In genomic region chr15:51727141-51727897, GRCh38 we compare ENCODE assay signal across 10 cellular contexts. TPM values are rescaled to one million over a fixed set of nuclear protein-coding genes. Genes with fewer than 3 reads are reported as not detected.
DNase-seq lines count a peak whose midpoint lies in the region; ATAC-seq, FAIRE-seq and TF ChIP-seq lines count a peak whose summit lies in the region.
"Had no signal": no experiment of that assay in that cellular context is flagged by ENCODE, and none has a peak within 500 bp of the region (broad histone marks: within the 10 kb centered on the region; RNA-seq: fewer than 3 reads in every experiment).

No MANE protein-coding gene starts in this region.

- no peaks in the 10 kb centered on the region for H3K36me3 ChIP-seq in endothelial cell of umbilical vein (ENCODE audit: control insufficient read depth in 2 of 2, extremely low read depth in 1 of 2, insufficient read depth in 2 of 2, low read length in 2 of 2)
- no peaks in the 10 kb centered on the region for H3K36me3 ChIP-seq in smooth muscle cell (ENCODE audit: low read depth)
- H3K36me3 ChIP-seq: SJSA1 had no signal

- H3K9ac ChIP-seq in endothelial cell of umbilical vein (replicated peaks; ENCODE audit: extremely low read depth, insufficient read depth, low read length) (no peak overlapping the region), smooth muscle cell (ENCODE audit: low read depth) (peak overlapping the region; percentile 60)

- no peak for TF ChIP-seq CTCF in endothelial cell of umbilical vein (IDR thresholded peaks at IDR 0.05; ENCODE audit: extremely low read depth in 1 of 2, insufficient read depth in 1 of 2, low read depth in 1 of 2, low read length in 2 of 2)
- TF ChIP-seq CTCF in smooth muscle cell (IDR thresholded peaks at IDR 0.05; ENCODE audit: borderline replicate concordance, insufficient read depth, poor library complexity, severe bottlenecking): peak; percentile 37

- no peak overlapping the region for H3K27ac Mint-ChIP-seq in activated naive CD4-positive, alpha-beta T cell treated with anti-CD3 and anti-CD28 coated beads for 36 hours

- H3K4me3 Mint-ChIP-seq in activated naive CD4-positive, alpha-beta T cell treated with anti-CD3 and anti-CD28 coated beads for 36 hours: no peak overlapping the region

- H3K4me2 ChIP-seq in endothelial cell of umbilical vein (ENCODE audit: insufficient read depth, low read length): no peak overlapping the region
- H3K4me2 ChIP-seq in smooth muscle cell: peak overlapping the region; percentile 56

- H3K4me3 ChIP-seq in endothelial cell of umbilical vein (replicated peaks in 1 of 3; ENCODE audit: insufficient read depth in 1 of 3, low read depth in 1 of 3, low read length in 3 of 3): no peak overlapping the region
- H3K4me3 ChIP-seq in smooth muscle cell: no peak overlapping the region
- H3K4me3 ChIP-seq: SJSA1 had no signal

- H3K4me1 ChIP-seq in endothelial cell of umbilical vein (ENCODE audit: control insufficient read depth, extremely low read depth, insufficient read depth, low read length) (no peaks in the 10 kb centered on the region), smooth muscle cell (ENCODE audit: low read depth) (peaks cover 21% of the 10 kb centered on the region)

- no peaks in the 10 kb centered on the region for H3K9me3 ChIP-seq in endothelial cell of umbilical vein (replicated peaks; ENCODE audit: control insufficient read depth, insufficient read depth, low read length)
- H3K9me3 ChIP-seq in smooth muscle cell (replicated peaks; ENCODE audit: low read depth): no peaks in the 10 kb centered on the region
- H3K9me3 ChIP-seq: SJSA1 had no signal

- H3K27ac ChIP-seq in endothelial cell of umbilical vein (ENCODE audit: insufficient read depth, low read depth, low read length): no peak overlapping the region
- H3K27ac ChIP-seq in smooth muscle cell (ENCODE audit: low read depth): peak overlapping the region; percentile 85
- H3K27ac ChIP-seq: SJSA1 had no signal

- 25% methylated on average over 4 of the region's 4 CpGs for WGBS in smooth muscle cell (ENCODE audit: low lambda C conversion rate)

- dilution Hi-C loops in endothelial cell of umbilical vein (cut with MboI; ENCODE audit: extremely low pct_ligation_motif_present, low sequenced_read_pairs): no loop called here

- DNase-seq in activated naive CD4-positive, alpha-beta T cell treated with anti-CD3 and anti-CD28 coated beads for 36 hours: peak; percentile 58
- DNase-seq in activated naive CD4-positive, alpha-beta T cell treated with Interleukin-2 at 50 U/mL for 16 hours: no peak
- DNase-seq in LHCN-M2 (ENCODE audit: low read depth): peak; percentile 22
- no peak for DNase-seq in endothelial cell of umbilical vein (ENCODE audit: low read depth, low spot score)
- no peak for DNase-seq in smooth muscle cell (lab: John Stamatoyannopoulos, UW; ENCODE audit: unreplicated experiment)
- no peak for DNase-seq in NCI-H2227 (lab: John Stamatoyannopoulos, UW; ENCODE audit: unreplicated experiment)
- DNase-seq in occipital lobe (lab: John Stamatoyannopoulos, UW): no peak

- peak; percentile 52 for FAIRE-seq in endothelial cell of umbilical vein (lab: Jason Lieb, UNC)

- no peaks in the 10 kb centered on the region for H3K9me1 ChIP-seq in endothelial cell of umbilical vein (replicated peaks; ENCODE audit: control insufficient read depth, extremely low read depth, insufficient read depth, low read length)

- no peak for TF ChIP-seq POLR2A in endothelial cell of umbilical vein (IDR thresholded peaks at IDR 0.05; ENCODE audit: low read depth, low read length)

- peaks cover 60% of the 10 kb centered on the region for H3K4me1 Mint-ChIP-seq in activated naive CD4-positive, alpha-beta T cell treated with anti-CD3 and anti-CD28 coated beads for 36 hours (ENCODE audit: low read depth)

- H3K36me3 Mint-ChIP-seq in activated naive CD4-positive, alpha-beta T cell treated with anti-CD3 and anti-CD28 coated beads for 36 hours (ENCODE audit: low read depth): peaks cover 6% of the 10 kb centered on the region

- H3K27me3 ChIP-seq in endothelial cell of umbilical vein (ENCODE audit: control insufficient read depth in 2 of 2, insufficient read depth in 2 of 2, low read length in 2 of 2) (no peaks in the 10 kb centered on the region), smooth muscle cell (ENCODE audit: low read depth) (no peaks in the 10 kb centered on the region)
- H3K27me3 ChIP-seq: SJSA1 had no signal

- intact Hi-C loops in activated naive CD4-positive, alpha-beta T cell treated with anti-CD3 and anti-CD28 coated beads for 36 hours (cut with micrococcal nuclease): loop anchor here (2.0 kb wide), 4 partner anchors 47 to 105 kb away; partner anchors contain the start of genes DMXL2 and SCG3
- intact Hi-C loops in endothelial cell of umbilical vein (cut with micrococcal nuclease): no loop called here

- no peaks in the 10 kb centered on the region for H4K20me1 ChIP-seq in endothelial cell of umbilical vein (replicated peaks; ENCODE audit: control insufficient read depth, extremely low read depth, insufficient read depth, low read length)
- no peaks in the 10 kb centered on the region for H4K20me1 ChIP-seq in smooth muscle cell (ENCODE audit: low read depth)

- no peaks in the 10 kb centered on the region for H3K9me3 Mint-ChIP-seq in activated naive CD4-positive, alpha-beta T cell treated with anti-CD3 and anti-CD28 coated beads for 36 hours

- H3F3A ChIP-seq in smooth muscle cell (ENCODE audit: low read depth): peaks cover 32% of the 10 kb centered on the region

- H3K79me2 ChIP-seq in endothelial cell of umbilical vein (ENCODE audit: control insufficient read depth, insufficient read depth, low read length) (no peaks in the 10 kb centered on the region), smooth muscle cell (ENCODE audit: low read depth) (no peaks in the 10 kb centered on the region)

- POLR2A ChIA-PET in endothelial cell of umbilical vein (lab: Charles Lee): no interaction called here

- CTCF ChIA-PET in activated naive CD4-positive, alpha-beta T cell treated with anti-CD3 and anti-CD28 coated beads for 36 hours (lab: Charles Lee): interaction anchor here (0.6 to 1.4 kb wide), 2 partner anchors 17 to 32 kb away, joined by 3 read pairs; no protein-coding TSS in a partner anchor
- CTCF ChIA-PET in endothelial cell of umbilical vein (lab: Charles Lee): interaction anchor here (1.8 kb wide), 1 partner anchor 10 kb away, joined by 4 read pairs; the partner anchor contains the start of gene LYSMD2

- no peaks in the 10 kb centered on the region for H3K27me3 Mint-ChIP-seq in activated naive CD4-positive, alpha-beta T cell treated with anti-CD3 and anti-CD28 coated beads for 36 hours (ENCODE audit: low read depth)

- no peak overlapping the region for H2AFZ ChIP-seq in endothelial cell of umbilical vein (ENCODE audit: low read depth, low read length)
- no peak overlapping the region for H2AFZ ChIP-seq in smooth muscle cell (ENCODE audit: low read depth)

- ATAC-seq in GM21717 (IDR thresholded peaks at IDR 0.05; ENCODE audit: unreplicated experiment): no peak

- BruUV-seq in endothelial cell of umbilical vein (replicated peaks; lab: Mats Ljungman, UMichigan): no TSS peak

TF ChIP-seq in endothelial cell of umbilical vein, 7 proteins besides CTCF, POLR2A, EP300 and RAD21 (continues in another document):
- no peak for TF ChIP-seq POLR2AphosphoS5 (IDR thresholded peaks at IDR 0.05; ENCODE audit: insufficient read depth, low read depth, low read length)
- no peak for TF ChIP-seq EZH2 (IDR thresholded peaks at IDR 0.05; ENCODE audit: borderline replicate concordance, low read depth, low read length, severe bottlenecking)

RNA-seq across cellular contexts. Expression of gene LYSMD2, which starts 10.1 kb away (rescaled TPM):
- total RNA-seq in activated naive CD4-positive, alpha-beta T cell treated with anti-CD3 and anti-CD28 coated beads for 36 hours: 10 to 100 TPM; 14.5 to 16.8 TPM
- total RNA-seq in LHCN-M2 (2014; rRNA removed): 4.2 and 4.7 TPM in 2 replicates
- polyA plus RNA-seq in LHCN-M2 (2012): 2.0 TPM
- total RNA-seq in endothelial cell of umbilical vein: 8.0 and 8.2 TPM in 2 replicates
- polyA plus RNA-seq in endothelial cell of umbilical vein: 4.3 and 6.2 TPM in 2 replicates
- 8.7 and 9.0 TPM in 2 replicates for polyA plus RNA-seq in endothelial cell of umbilical vein (2011; cell fraction: cytosol; rRNA removed)
- polyA plus RNA-seq in endothelial cell of umbilical vein (2011; cell fraction: nucleus; rRNA removed): 3.7 and 3.8 TPM in 2 replicates
- polyA plus RNA-seq in endothelial cell of umbilical vein (2012): 5.3 and 7.8 TPM in 2 replicates
- 1.0 and 1.2 TPM in 2 replicates for polyA minus RNA-seq in endothelial cell of umbilical vein
- 5.6 TPM for polyA minus RNA-seq in endothelial cell of umbilical vein (2011; cell fraction: cytosol; rRNA and poly(A)+ RNA removed)
- polyA minus RNA-seq in endothelial cell of umbilical vein (2011; cell fraction: nucleus; rRNA and poly(A)+ RNA removed): 1.3 and 1.5 TPM in 2 replicates
- total RNA-seq in smooth muscle cell: 2.7 and 3.6 TPM in 2 replicates
- polyA plus RNA-seq in smooth muscle cell: 1.1 and 2.6 TPM in 2 replicates
- 21.8 TPM for total RNA-seq in occipital lobe

RNA-seq across cellular contexts. Expression of gene TMOD2, which starts 24.1 kb away (rescaled TPM):
- total RNA-seq in activated naive CD4-positive, alpha-beta T cell treated with anti-CD3 and anti-CD28 coated beads for 36 hours: 1 to 10 TPM; 6.4 to 6.8 TPM
- total RNA-seq in LHCN-M2 (2014; rRNA removed): 5.0 and 5.8 TPM in 2 replicates
- polyA plus RNA-seq in LHCN-M2 (2012): 1.5 TPM
- total RNA-seq in endothelial cell of umbilical vein: 2.5 and 2.7 TPM in 2 replicates
- 0.32 and 0.46 TPM in 2 replicates for polyA plus RNA-seq in endothelial cell of umbilical vein
- polyA plus RNA-seq in endothelial cell of umbilical vein (2011; cell fraction: cytosol; rRNA removed): 0.34 and 0.41 TPM in 2 replicates
- polyA plus RNA-seq in endothelial cell of umbilical vein (2011; cell fraction: nucleus; rRNA removed): 1.0 and 1.1 TPM in 2 replicates
- 1.4 and 2.1 TPM in 2 replicates for polyA plus RNA-seq in endothelial cell of umbilical vein (2012)
- polyA minus RNA-seq in endothelial cell of umbilical vein: 0.87 and 1.1 TPM in 2 replicates
- not detected for polyA minus RNA-seq in endothelial cell of umbilical vein (2011; cell fraction: cytosol; rRNA and poly(A)+ RNA removed)
- polyA minus RNA-seq in endothelial cell of umbilical vein (2011; cell fraction: nucleus; rRNA and poly(A)+ RNA removed): 0.87 and 1.2 TPM in 2 replicates
- 4.2 and 7.8 TPM in 2 replicates for total RNA-seq in smooth muscle cell
- 1.5 and 1.7 TPM in 2 replicates for polyA plus RNA-seq in smooth muscle cell
- total RNA-seq in occipital lobe: 241 TPM

RNA-seq across cellular contexts. Expression of gene SCG3, which starts 46.0 kb away (rescaled TPM):
- not detected for total RNA-seq in activated naive CD4-positive, alpha-beta T cell treated with anti-CD3 and anti-CD28 coated beads for 36 hours
- not detected in 2 replicates for total RNA-seq in LHCN-M2 (2014; rRNA removed)
- polyA plus RNA-seq in LHCN-M2 (2012): not detected
- not detected in 2 replicates for total RNA-seq in endothelial cell of umbilical vein
- polyA plus RNA-seq in endothelial cell of umbilical vein: not detected in 2 replicates
- polyA plus RNA-seq in endothelial cell of umbilical vein (2011; cell fraction: cytosol; rRNA removed): not detected in 2 replicates
- not detected in 2 replicates for polyA plus RNA-seq in endothelial cell of umbilical vein (2011; cell fraction: nucleus; rRNA removed)
- not detected in 2 replicates for polyA plus RNA-seq in endothelial cell of umbilical vein (2012)
- polyA minus RNA-seq in endothelial cell of umbilical vein: 0.08 and 0.15 TPM in 2 replicates
- polyA minus RNA-seq in endothelial cell of umbilical vein (2011; cell fraction: cytosol; rRNA and poly(A)+ RNA removed): not detected
- polyA minus RNA-seq in endothelial cell of umbilical vein (2011; cell fraction: nucleus; rRNA and poly(A)+ RNA removed): not detected in 2 replicates
- total RNA-seq in smooth muscle cell: not detected in 2 replicates
- not detected in 2 replicates for polyA plus RNA-seq in smooth muscle cell
- 30.6 TPM for total RNA-seq in occipital lobe
- total RNA-seq: chondrocyte, SJSA1 had no signal

Comparison
In these comparisons a context has a peak if more than half of its experiments do, and no peak if none do; other contexts are left out.
1. DNase-seq: peak in activated naive CD4-positive, alpha-beta T cell treated with anti-CD3 and anti-CD28 coated beads for 36 hours (single experiment) and LHCN-M2 (single experiment); none in activated naive CD4-positive, alpha-beta T cell treated with Interleukin-2 at 50 U/mL for 16 hours (single experiment), endothelial cell of umbilical vein (single experiment), smooth muscle cell (single experiment), NCI-H2227 (single experiment) and occipital lobe (single experiment).
2. RNA of gene TMOD2, which starts 24.1 kb away (total RNA-seq): 241 TPM in occipital lobe (single experiment); 6.4 to 6.8 TPM in activated naive CD4-positive, alpha-beta T cell treated with anti-CD3 and anti-CD28 coated beads for 36 hours, 5.0 to 5.8 TPM in LHCN-M2, 4.2 to 7.8 TPM in smooth muscle cell and 2.5 to 2.7 TPM in endothelial cell of umbilical vein; every median in the first group is over 10 times any median in the second.
3. RNA of gene SCG3, which starts 46.0 kb away (total RNA-seq): 30.6 TPM in occipital lobe (single experiment); not detected in activated naive CD4-positive, alpha-beta T cell treated with anti-CD3 and anti-CD28 coated beads for 36 hours, not detected in endothelial cell of umbilical vein, not detected in LHCN-M2 and not detected in smooth muscle cell; every median in the first group is over 10 times any median in the second.